17 cellular contexts compared by ENCODE assay signal in genomic region chr10:112177247-112177646, GRCh38. TPM values are rescaled to one million over a fixed set of nuclear protein-coding genes. Genes with fewer than 3 reads are reported as not detected.
DNase-seq lines count a peak whose midpoint lies in the region; ATAC-seq and TF ChIP-seq lines count a peak whose summit lies in the region.
"Had no signal": no experiment of that assay in that cellular context is flagged by ENCODE, and none has a peak within 500 bp of the region (broad histone marks: within the 10 kb centered on the region; RNA-seq: fewer than 3 reads in every experiment).

No MANE protein-coding gene starts in this region.

- WGBS in heart right ventricle, 2 donors: 19 to 40% methylated on average over 1 of the region's 1 CpG
- WGBS in liver: 31% methylated on average over 1 of the region's 1 CpG
- WGBS in body of pancreas, 2 donors: 35 to 54% methylated on average over 1 of the region's 1 CpG

- no peak overlapping the region for H3K27ac Mint-ChIP-seq in T-helper 17 cell
- H3K27ac Mint-ChIP-seq: CD8-positive, alpha-beta memory T cell had no signal

- H3K9me3 ChIP-seq in heart right ventricle (no peaks in the 10 kb centered on the region), liver (ENCODE audit: control insufficient read depth in 4 of 4, low read length in 3 of 4) (no peaks in the 10 kb centered on the region), tibial artery (no peaks in the 10 kb centered on the region), T-helper 17 cell (ENCODE audit: control insufficient read depth, low read length, poor library complexity, severe bottlenecking) (no peaks in the 10 kb centered on the region), body of pancreas (no peaks in the 10 kb centered on the region)
- H3K9me3 ChIP-seq: BLaER1 had no signal

- H3K27me3 Mint-ChIP-seq in T-helper 17 cell: no peaks in the 10 kb centered on the region
- H3K27me3 Mint-ChIP-seq: CD8-positive, alpha-beta memory T cell had no signal

- peak; percentile 25 to 33 for TF ChIP-seq RAD21 in liver (IDR thresholded peaks at IDR 0.05)

- H3K4me1 ChIP-seq in heart right ventricle: peaks cover 0 to 26% (median 8%) of the 10 kb centered on the region in 9 donors
- H3K4me1 ChIP-seq in liver (ENCODE audit: control insufficient read depth in 4 of 4, insufficient read depth in 4 of 4, low read length in 3 of 4): peaks cover 2 to 65% (median 25%) of the 10 kb centered on the region in 4 donors
- H3K4me1 ChIP-seq in tibial artery: peaks cover 0 to 25% (median under 1%) of the 10 kb centered on the region in 4 donors
- no peaks in the 10 kb centered on the region for H3K4me1 ChIP-seq in body of pancreas
- H3K4me1 ChIP-seq: BLaER1 had no signal

- TF ChIP-seq CTCF in heart right ventricle (IDR thresholded peaks at IDR 0.05) (no peak), liver (IDR thresholded peaks at IDR 0.05; ENCODE audit: low read depth, low read length, missing input control) (no peak), tibial artery (IDR thresholded peaks at IDR 0.05) (no peak), body of pancreas (IDR thresholded peaks at IDR 0.05) (no peak)

- peaks cover 0 to 96% (median 28%) of the 10 kb centered on the region in 9 donors for H3K36me3 ChIP-seq in heart right ventricle
- peaks cover 0 to 67% (median 38%) of the 10 kb centered on the region in 4 donors for H3K36me3 ChIP-seq in liver (ENCODE audit: control insufficient read depth in 4 of 4, insufficient read depth in 3 of 4, low read depth in 1 of 4, low read length in 3 of 4)
- H3K36me3 ChIP-seq in tibial artery: peaks cover 19 to 73% (median 37%) of the 10 kb centered on the region in 3 donors
- peaks cover 9 to 10% of the 10 kb centered on the region in 2 donors for H3K36me3 ChIP-seq in body of pancreas (replicated peaks in 1 of 2; ENCODE audit: insufficient read depth in 1 of 2, low read depth in 2 of 2)

- H3K27me3 ChIP-seq in heart right ventricle (no peaks in the 10 kb centered on the region), liver (ENCODE audit: control insufficient read depth in 4 of 4, insufficient read depth in 4 of 4, low read length in 3 of 4) (no peaks in the 10 kb centered on the region), tibial artery (no peaks in the 10 kb centered on the region), body of pancreas (no peaks in the 10 kb centered on the region)
- H3K27me3 ChIP-seq: BLaER1 had no signal

- H3K4me3 ChIP-seq in heart right ventricle (no peak overlapping the region), liver (ENCODE audit: low read depth in 1 of 3, low read length in 3 of 3) (no peak overlapping the region), tibial artery (no peak overlapping the region), body of pancreas (no peak overlapping the region)
- H3K4me3 ChIP-seq: BLaER1, GM23248 had no signal

- DNase-seq in HuH-7 (ENCODE audit: low spot score) (peak; percentile 80), heart right ventricle (no peak), tibial artery (no peak), T-helper 17 cell (no peak), body of pancreas (no peak)
- DNase-seq: CD8-positive, alpha-beta memory T cell; GM23248; MV-4-11; NCI-H1417 treated with DMSO at 0.1 percent for 48 hours; NCI-H2029 treated with DMSO at 0.1 percent for 48 hours; NCI-H510A; NCI-H82; SHP77 had no signal

- H3K9ac ChIP-seq in liver (ENCODE audit: low read depth in 1 of 2, low read length in 2 of 2): peak overlapping the region in 1 of 2 donors; percentile 36
- H3K9ac ChIP-seq: BLaER1, GM23248 had no signal

- TF ChIP-seq POLR2A in body of pancreas (IDR thresholded peaks at IDR 0.05): no peak

- H3K4me3 Mint-ChIP-seq in T-helper 17 cell: no peak overlapping the region
- H3K4me3 Mint-ChIP-seq: CD8-positive, alpha-beta memory T cell had no signal

- peak overlapping the region in 7 of 10 donors; percentile 20 to 73 (median 56) for H3K27ac ChIP-seq in heart right ventricle
- H3K27ac ChIP-seq in liver (ENCODE audit: low read depth in 1 of 2, low read length in 2 of 2): peak overlapping the region; percentile 27 to 53
- H3K27ac ChIP-seq in tibial artery: peak overlapping the region; percentile 19 to 50
- H3K27ac ChIP-seq in body of pancreas: no peak overlapping the region
- H3K27ac ChIP-seq: BLaER1, GM23248 had no signal

- intact Hi-C loops in heart right ventricle (cut with DNase I): loop anchor here in 5 of 10 donors (5.0 to 10.0 kb wide), 4 partner anchors 128 to 258 kb away; no protein-coding TSS in a partner anchor
- intact Hi-C loops in tibial artery (cut with DNase I; ENCODE audit: low total_unique reads): no loop called here
- intact Hi-C loops in body of pancreas (cut with DNase I): no loop called here

- H3K36me3 Mint-ChIP-seq in T-helper 17 cell (ENCODE audit: low read depth): peaks cover 12% of the 10 kb centered on the region

- H3K4me1 Mint-ChIP-seq in T-helper 17 cell: peaks cover 15% of the 10 kb centered on the region

- ATAC-seq in heart right ventricle (peak; percentile 38 to 87 (median 75)), GM18909 (IDR thresholded peaks at IDR 0.05; ENCODE audit: poor library complexity, unreplicated experiment) (no peak), T-helper 17 cell (no peak), body of pancreas (no peak)
- ATAC-seq: HCT116 had no signal

TF ChIP-seq in liver, 16 proteins besides CTCF, POLR2A, EP300 and RAD21:
- TF ChIP-seq YY1 (IDR thresholded peaks at IDR 0.05) (no peak), HNF4G (IDR thresholded peaks at IDR 0.05) (peak; percentile 42), HNF4A (conservative IDR thresholded peaks at IDR 0.05) (peak; percentile 81 to 83), ZBTB33 (IDR thresholded peaks at IDR 0.05) (no peak), NR2F2 (IDR thresholded peaks at IDR 0.05) (peak; percentile 34), SP1 (IDR thresholded peaks at IDR 0.05) (peak; percentile 43), GABPA (IDR thresholded peaks at IDR 0.05 in 1 of 2, conservative IDR thresholded peaks at IDR 0.05 in 1 of 2) (no peak), REST (IDR thresholded peaks at IDR 0.05) (peak; percentile 11), FOXA1 (IDR thresholded peaks at IDR 0.05) (no peak), JUND (IDR thresholded peaks at IDR 0.05) (peak in 1 of 2 donors; percentile 8), EGR1 (IDR thresholded peaks at IDR 0.05; ENCODE audit: low read depth in 2 of 2) (no peak), RXRA (IDR thresholded peaks at IDR 0.05) (peak; percentile 49 to 67), TAF1 (conservative IDR thresholded peaks at IDR 0.05) (no peak), ATF3 (IDR thresholded peaks at IDR 0.05) (no peak)

RNA-seq across cellular contexts. Expression of gene GPAM, which starts 6.3 kb away (rescaled TPM):
- total RNA-seq in heart right ventricle (10 to 100 TPM; 12.2 to 36.6 (median 20.9) TPM), liver (100 to 1,000 TPM; 157 to 214 TPM), T-helper 17 cell (1 to 10 TPM; 3.2 to 4.9 TPM), body of pancreas (10 to 100 TPM in 1 of 2 donors, 1 to 10 TPM in 1; 9.1 to 66.9 TPM)
- polyA plus RNA-seq in heart right ventricle (10 to 100 TPM; 10.7 TPM), liver (100 to 1,000 TPM in 1 of 2 donors, 10 to 100 TPM in 1; 35.5 to 136 TPM)

Comparison
In these comparisons a context has a peak if more than half of its experiments do, and no peak if none do; other contexts are left out.
1. ATAC-seq: peak in heart right ventricle (8 of 8); none in GM18909 (single experiment), T-helper 17 cell (single experiment) and body of pancreas (single experiment).
2. H3K27ac ChIP-seq: peak in heart right ventricle (7 of 10), liver (2 of 2) and tibial artery (2 of 2); none in body of pancreas (0 of 4).